In genomic region chr3:48662753-48663488, GRCh38 we compare ENCODE assay signal across 1 cellular context.
TF ChIP-seq lines count a peak whose summit lies in the region.

CELSR3 (minus strand) TSS chr3:48662886; CDS start chr3:48662634, 252 bp downstream.

TF ChIP-seq in HepG2, 621 proteins besides CTCF, POLR2A, EP300 and RAD21 (continued from another document and continues in another):
- TF ChIP-seq IRF1 (CRISPR knock-in tag; IDR thresholded peaks at IDR 0.05; ENCODE audit: low read depth) (no peak), ZSCAN21 (CRISPR knock-in tag; IDR thresholded peaks at IDR 0.05; ENCODE audit: borderline replicate concordance) (no peak), E2F5 (CRISPR knock-in tag; conservative IDR thresholded peaks at IDR 0.05) (no peak; the same call in 1 of the 2 replicates), ZNF256 (CRISPR knock-in tag; conservative IDR thresholded peaks at IDR 0.05) (no peak), RNF2 (conservative IDR thresholded peaks at IDR 0.05; ENCODE audit: low read depth) (no peak), MIER2 (CRISPR knock-in tag; IDR thresholded peaks at IDR 0.05) (peak; percentile 88), ZNF800 (CRISPR knock-in tag; IDR thresholded peaks at IDR 0.05) (0 out of 2 replicates have a peak, but pooled peaks have one; percentile 2), TFDP1 (CRISPR knock-in tag; IDR thresholded peaks at IDR 0.05; ENCODE audit: borderline replicate concordance) (peak; percentile 30; the same call in 1 of the 2 replicates), AGO2 (optimal IDR thresholded peaks at IDR 0.05; ENCODE audit: low read depth, low read length) (peak; percentile 18), IRF2 (CRISPR knock-in tag; IDR thresholded peaks at IDR 0.05) (no peak), SAFB2 (CRISPR knock-in tag; IDR thresholded peaks at IDR 0.05; ENCODE audit: borderline replicate concordance, low read depth) (peak; percentile 75; the same call in 1 of the 2 replicates), ZNF781 (CRISPR knock-in tag; IDR thresholded peaks at IDR 0.05; ENCODE audit: borderline replicate concordance, not compliant biosample characterization) (peak; percentile 7), SMAD1 (CRISPR knock-in tag; IDR thresholded peaks at IDR 0.05; ENCODE audit: borderline replicate concordance, low read depth) (peak; percentile 19; the same call in 1 of the 2 replicates), DPF2 (CRISPR knock-in tag; IDR thresholded peaks at IDR 0.05; ENCODE audit: borderline replicate concordance, low read depth) (no peak), YY1 (IDR thresholded peaks at IDR 0.05; ENCODE audit: insufficient read depth, insufficient replicate concordance, low read depth, low read length) (peak; percentile 94), PAX8 (CRISPR knock-in tag; IDR thresholded peaks at IDR 0.05; ENCODE audit: borderline replicate concordance) (no peak), ZFP91 (CRISPR knock-in tag; IDR thresholded peaks at IDR 0.05; ENCODE audit: borderline replicate concordance) (no peak), SALL1 (CRISPR knock-in tag; IDR thresholded peaks at IDR 0.05) (peak; percentile 34; the same call in 1 of the 2 replicates), ZBED4 (CRISPR knock-in tag; IDR thresholded peaks at IDR 0.05; ENCODE audit: borderline replicate concordance) (0 out of 2 replicates have a peak, but pooled peaks have one; percentile 11), ZNF17 (CRISPR knock-in tag; IDR thresholded peaks at IDR 0.05) (no peak), ZNF343 (CRISPR knock-in tag; IDR thresholded peaks at IDR 0.05) (no peak), ARNTL (CRISPR knock-in tag; IDR thresholded peaks at IDR 0.05) (no peak), GLI4 (CRISPR knock-in tag; IDR thresholded peaks at IDR 0.05; ENCODE audit: borderline replicate concordance) (peak; percentile 88; the same call in 1 of the 2 replicates)
- TF ChIP-seq, protein P1, sequence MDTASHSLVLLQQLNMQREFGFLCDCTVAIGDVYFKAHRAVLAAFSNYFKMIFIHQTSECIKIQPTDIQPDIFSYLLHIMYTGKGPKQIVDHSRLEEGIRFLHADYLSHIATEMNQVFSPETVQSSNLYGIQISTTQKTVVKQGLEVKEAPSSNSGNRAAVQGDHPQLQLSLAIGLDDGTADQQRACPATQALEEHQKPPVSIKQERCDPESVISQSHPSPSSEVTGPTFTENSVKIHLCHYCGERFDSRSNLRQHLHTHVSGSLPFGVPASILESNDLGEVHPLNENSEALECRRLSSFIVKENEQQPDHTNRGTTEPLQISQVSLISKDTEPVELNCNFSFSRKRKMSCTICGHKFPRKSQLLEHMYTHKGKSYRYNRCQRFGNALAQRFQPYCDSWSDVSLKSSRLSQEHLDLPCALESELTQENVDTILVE (CRISPR knock-in tag; IDR thresholded peaks at IDR 0.05): no peak
- TF ChIP-seq, protein P2, sequence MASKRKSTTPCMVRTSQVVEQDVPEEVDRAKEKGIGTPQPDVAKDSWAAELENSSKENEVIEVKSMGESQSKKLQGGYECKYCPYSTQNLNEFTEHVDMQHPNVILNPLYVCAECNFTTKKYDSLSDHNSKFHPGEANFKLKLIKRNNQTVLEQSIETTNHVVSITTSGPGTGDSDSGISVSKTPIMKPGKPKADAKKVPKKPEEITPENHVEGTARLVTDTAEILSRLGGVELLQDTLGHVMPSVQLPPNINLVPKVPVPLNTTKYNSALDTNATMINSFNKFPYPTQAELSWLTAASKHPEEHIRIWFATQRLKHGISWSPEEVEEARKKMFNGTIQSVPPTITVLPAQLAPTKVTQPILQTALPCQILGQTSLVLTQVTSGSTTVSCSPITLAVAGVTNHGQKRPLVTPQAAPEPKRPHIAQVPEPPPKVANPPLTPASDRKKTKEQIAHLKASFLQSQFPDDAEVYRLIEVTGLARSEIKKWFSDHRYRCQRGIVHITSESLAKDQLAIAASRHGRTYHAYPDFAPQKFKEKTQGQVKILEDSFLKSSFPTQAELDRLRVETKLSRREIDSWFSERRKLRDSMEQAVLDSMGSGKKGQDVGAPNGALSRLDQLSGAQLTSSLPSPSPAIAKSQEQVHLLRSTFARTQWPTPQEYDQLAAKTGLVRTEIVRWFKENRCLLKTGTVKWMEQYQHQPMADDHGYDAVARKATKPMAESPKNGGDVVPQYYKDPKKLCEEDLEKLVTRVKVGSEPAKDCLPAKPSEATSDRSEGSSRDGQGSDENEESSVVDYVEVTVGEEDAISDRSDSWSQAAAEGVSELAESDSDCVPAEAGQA (IDR thresholded peaks at IDR 0.05; ENCODE audit: low read depth): peak; percentile 77
- TF ChIP-seq, protein P2 (CRISPR knock-in tag; IDR thresholded peaks at IDR 0.05; ENCODE audit: borderline replicate concordance): no peak
- TF ChIP-seq, protein P3, sequence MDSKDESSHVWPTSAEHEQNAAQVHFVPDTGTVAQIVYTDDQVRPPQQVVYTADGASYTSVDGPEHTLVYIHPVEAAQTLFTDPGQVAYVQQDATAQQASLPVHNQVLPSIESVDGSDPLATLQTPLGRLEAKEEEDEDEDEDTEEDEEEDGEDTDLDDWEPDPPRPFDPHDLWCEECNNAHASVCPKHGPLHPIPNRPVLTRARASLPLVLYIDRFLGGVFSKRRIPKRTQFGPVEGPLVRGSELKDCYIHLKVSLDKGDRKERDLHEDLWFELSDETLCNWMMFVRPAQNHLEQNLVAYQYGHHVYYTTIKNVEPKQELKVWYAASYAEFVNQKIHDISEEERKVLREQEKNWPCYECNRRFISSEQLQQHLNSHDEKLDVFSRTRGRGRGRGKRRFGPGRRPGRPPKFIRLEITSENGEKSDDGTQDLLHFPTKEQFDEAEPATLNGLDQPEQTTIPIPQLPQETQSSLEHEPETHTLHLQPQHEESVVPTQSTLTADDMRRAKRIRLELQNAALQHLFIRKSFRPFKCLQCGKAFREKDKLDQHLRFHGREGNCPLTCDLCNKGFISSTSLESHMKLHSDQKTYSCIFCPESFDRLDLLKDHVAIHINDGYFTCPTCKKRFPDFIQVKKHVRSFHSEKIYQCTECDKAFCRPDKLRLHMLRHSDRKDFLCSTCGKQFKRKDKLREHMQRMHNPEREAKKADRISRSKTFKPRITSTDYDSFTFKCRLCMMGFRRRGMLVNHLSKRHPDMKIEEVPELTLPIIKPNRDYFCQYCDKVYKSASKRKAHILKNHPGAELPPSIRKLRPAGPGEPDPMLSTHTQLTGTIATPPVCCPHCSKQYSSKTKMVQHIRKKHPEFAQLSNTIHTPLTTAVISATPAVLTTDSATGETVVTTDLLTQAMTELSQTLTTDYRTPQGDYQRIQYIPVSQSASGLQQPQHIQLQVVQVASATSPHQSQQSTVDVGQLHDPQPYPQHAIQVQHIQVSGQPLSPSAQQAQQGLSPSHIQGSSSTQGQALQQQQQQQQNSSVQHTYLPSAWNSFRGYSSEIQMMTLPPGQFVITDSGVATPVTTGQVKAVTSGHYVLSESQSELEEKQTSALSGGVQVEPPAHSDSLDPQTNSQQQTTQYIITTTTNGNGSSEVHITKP (CRISPR knock-in tag; IDR thresholded peaks at IDR 0.05; ENCODE audit: low read depth): peak; percentile 99
